Comparison of ENCODE assay signal across 1 cellular context in the genomic region with DNA sequence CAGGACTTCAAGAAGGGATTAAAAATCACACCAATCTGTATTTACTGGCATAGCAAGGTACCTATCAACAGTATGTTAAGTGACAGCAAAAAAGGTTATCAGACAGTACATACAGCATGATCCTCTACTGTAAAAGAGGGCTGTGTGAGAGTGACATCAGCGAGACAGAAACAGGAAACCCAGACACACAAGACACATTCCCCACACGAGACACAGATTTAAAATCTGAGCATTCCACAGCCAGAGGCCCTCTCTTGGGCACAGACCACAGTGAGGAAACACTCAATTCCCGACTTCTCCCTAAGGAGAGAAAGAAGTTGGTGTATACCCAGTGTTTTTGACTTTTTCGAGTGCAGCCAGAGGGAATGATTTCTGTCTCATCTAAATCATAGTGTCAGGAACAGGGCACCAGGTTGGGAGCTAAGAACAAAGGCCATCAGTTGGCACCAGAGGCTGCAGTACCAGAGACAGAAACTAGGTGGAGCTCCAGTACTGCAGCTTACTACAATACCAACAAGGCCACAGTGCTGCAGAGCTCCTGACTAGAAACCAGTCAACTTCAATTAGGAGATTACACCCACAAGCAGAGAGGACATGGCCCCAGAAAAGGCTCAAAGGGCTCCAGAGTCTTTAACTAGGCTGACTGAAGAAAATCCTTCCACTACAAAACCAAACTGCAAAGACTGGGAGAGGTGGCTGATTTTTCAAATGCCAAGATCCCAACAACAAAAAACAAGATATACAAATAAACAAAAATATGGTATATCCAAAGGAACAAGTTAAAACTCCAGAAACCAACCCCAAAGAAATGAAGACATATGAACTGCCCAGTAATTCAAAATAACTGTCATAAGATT.
TF ChIP-seq lines count a peak whose summit lies in the region.

No MANE protein-coding gene starts in this region.

TF ChIP-seq in endothelial cell of umbilical vein, 7 proteins besides CTCF, POLR2A, EP300 and RAD21:
- TF ChIP-seq POLR2AphosphoS5 (IDR thresholded peaks at IDR 0.05; ENCODE audit: insufficient read depth, low read depth, low read length) (no peak), FOS (IDR thresholded peaks at IDR 0.05; ENCODE audit: borderline replicate concordance, insufficient read depth, low read length) (no peak), GATA2 (IDR thresholded peaks at IDR 0.05; ENCODE audit: insufficient read depth, insufficient read length, low read depth, low read length) (no peak), EZH2 (IDR thresholded peaks at IDR 0.05; ENCODE audit: borderline replicate concordance, low read depth, low read length, severe bottlenecking) (no peak), JUN (IDR thresholded peaks at IDR 0.05; ENCODE audit: borderline replicate concordance, insufficient read depth, insufficient read length, low read depth) (no peak), MYC (IDR thresholded peaks at IDR 0.05; ENCODE audit: low read depth, low read length) (no peak)
- TF ChIP-seq, protein P1, sequence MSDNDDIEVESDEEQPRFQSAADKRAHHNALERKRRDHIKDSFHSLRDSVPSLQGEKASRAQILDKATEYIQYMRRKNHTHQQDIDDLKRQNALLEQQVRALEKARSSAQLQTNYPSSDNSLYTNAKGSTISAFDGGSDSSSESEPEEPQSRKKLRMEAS (IDR thresholded peaks at IDR 0.05; ENCODE audit: insufficient read depth, insufficient read length), result no peak
